In the genomic region with DNA sequence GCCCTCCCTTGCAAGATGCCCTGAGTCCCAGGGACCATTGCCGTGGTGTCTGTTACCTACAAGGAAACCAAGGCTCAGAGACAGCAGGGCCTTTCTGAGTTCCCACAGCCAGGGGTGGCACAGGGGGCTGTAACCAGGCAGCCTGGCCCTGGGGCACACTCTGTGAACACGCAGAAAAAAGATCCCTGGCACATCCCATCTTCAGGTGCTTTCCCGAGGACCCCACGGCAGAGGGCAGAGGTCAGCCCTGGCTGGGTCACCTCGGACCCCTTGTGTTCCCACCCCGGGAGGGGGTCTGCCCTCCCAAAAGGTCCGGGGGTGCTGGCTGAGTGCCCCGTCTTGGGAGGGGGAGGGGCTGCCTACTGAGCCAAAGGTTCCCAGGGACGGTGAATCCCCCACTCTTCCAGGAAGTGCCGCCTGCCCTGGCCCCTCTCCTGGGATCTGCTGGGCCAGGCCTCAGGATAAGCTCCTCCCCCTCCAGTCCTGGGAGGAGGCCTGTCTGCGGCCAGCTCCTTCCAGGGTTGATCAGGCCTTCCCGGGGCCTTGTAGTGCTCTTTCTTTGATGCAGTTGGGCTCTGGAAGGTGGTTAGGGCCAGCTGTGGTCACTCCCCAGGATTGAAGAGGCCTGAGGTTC, we compare ENCODE assay signal across 9 cellular contexts. TPM values are rescaled to one million over a fixed set of nuclear protein-coding genes. Genes with fewer than 3 reads are reported as not detected.
DNase-seq lines count a peak whose midpoint lies in the region; ATAC-seq and TF ChIP-seq lines count a peak whose summit lies in the region.
"Had no signal": no experiment of that assay in that cellular context is flagged by ENCODE, and none has a peak within 500 bp of the region (broad histone marks: within the 10 kb centered on the region; RNA-seq: fewer than 3 reads in every experiment).

No MANE protein-coding gene starts in this region.

- ATAC-seq in stimulated activated memory B cell treated with anti-CD40 and anti-IgM and Interleukin-4, amounts not matched to agents 10 μg/mL and 1 μg/mL and 100 μg/mL, for 72 hours, result no peak
- ATAC-seq in HG02678 (IDR thresholded peaks at IDR 0.05; ENCODE audit: unreplicated experiment), result no peak

- no peaks in the 10 kb centered on the region for H3K36me3 Mint-ChIP-seq in stimulated activated memory B cell treated with anti-CD40 and anti-IgM and Interleukin-4, amounts not matched to agents 10 μg/mL and 1 μg/mL and 100 μg/mL, for 72 hours

- intact Hi-C loops in lower leg skin (cut with DNase I; ENCODE audit: low total_unique reads), result no loop called here

- H3K27me3 Mint-ChIP-seq in stimulated activated memory B cell treated with anti-CD40 and anti-IgM and Interleukin-4, amounts not matched to agents 10 μg/mL and 1 μg/mL and 100 μg/mL, for 72 hours, result peaks cover 20% of the 10 kb centered on the region

- no peaks in the 10 kb centered on the region for H3K9me3 Mint-ChIP-seq in stimulated activated memory B cell treated with anti-CD40 and anti-IgM and Interleukin-4, amounts not matched to agents 10 μg/mL and 1 μg/mL and 100 μg/mL, for 72 hours

- WGBS in lower leg skin, 2 donors, result 16 to 20% methylated on average over 10 of the region's 12 CpGs

- H3K4me1 Mint-ChIP-seq in stimulated activated memory B cell treated with anti-CD40 and anti-IgM and Interleukin-4, amounts not matched to agents 10 μg/mL and 1 μg/mL and 100 μg/mL, for 72 hours, result peaks cover 30% of the 10 kb centered on the region

- H3K4me3 ChIP-seq in cardiac fibroblast (replicated peaks in 1 of 2; ENCODE audit: low read depth in 2 of 2, low read length in 2 of 2), result no peak overlapping the region
- no peak overlapping the region for H3K4me3 ChIP-seq in skin epidermis
- no peak overlapping the region for H3K4me3 ChIP-seq in lower leg skin (ENCODE audit: low read depth, poor library complexity, severe bottlenecking)

- H3K4me3 Mint-ChIP-seq in stimulated activated memory B cell treated with anti-CD40 and anti-IgM and Interleukin-4, amounts not matched to agents 10 μg/mL and 1 μg/mL and 100 μg/mL, for 72 hours, result no peak overlapping the region

- no peak for TF ChIP-seq POLR2A in lower leg skin (IDR thresholded peaks at IDR 0.05)

- DNase-seq in GM03348 (ENCODE audit: low spot score), result peak; percentile 88
- DNase-seq in cardiac fibroblast (ENCODE audit: low read depth in 2 of 2), result peak; percentile 54 to 78
- peak; percentile 89 for DNase-seq in iPS-NIHi7 (ENCODE audit: extremely low spot score)
- no peak for DNase-seq in NCI-H774 (lab: John Stamatoyannopoulos, UW)
- no peak for DNase-seq in lower leg skin (ENCODE audit: low spot score in 2 of 2)
- DNase-seq: NCI-H526 had no signal

- no peak overlapping the region for H3K27ac Mint-ChIP-seq in stimulated activated memory B cell treated with anti-CD40 and anti-IgM and Interleukin-4, amounts not matched to agents 10 μg/mL and 1 μg/mL and 100 μg/mL, for 72 hours

- H3K27ac ChIP-seq in skin epidermis, result peak overlapping the region in 14 of 21 experiments; percentile 9 to 84 (median 70)

- TF ChIP-seq CTCF in cardiac fibroblast (IDR thresholded peaks at IDR 0.05; ENCODE audit: low read depth, low read length) (no peak), lower leg skin (IDR thresholded peaks at IDR 0.05) (no peak)

RNA-seq across cellular contexts. Expression of gene GLIS2, which starts 8.1 kb away (rescaled TPM):
- total RNA-seq in lower leg skin, result 1 to 10 TPM; 1.3 to 2.6 (median 2.2) TPM

RNA-seq across cellular contexts. Expression of gene PAM16, which starts 27.2 kb away (rescaled TPM):
- 10 to 100 TPM; 26.2 to 64.5 (median 40.9) TPM for total RNA-seq in lower leg skin

RNA-seq across cellular contexts. Expression of gene VASN, which starts 47.7 kb away (rescaled TPM):
- total RNA-seq in lower leg skin, result 10 to 100 TPM; 35.6 to 52.8 (median 46.7) TPM

RNA-seq across cellular contexts. Expression of gene TFAP4, which starts 51.1 kb away (rescaled TPM):
- total RNA-seq in lower leg skin, result 10 to 100 TPM in 3 of 4 donors, 1 to 10 TPM in 1; 10.0 to 14.2 (median 12.3) TPM

Comparison
In these comparisons a context has a peak if more than half of its experiments do, and no peak if none do; other contexts are left out.
1. DNase-seq: peak in GM03348 (single experiment), cardiac fibroblast (2 of 2) and iPS-NIHi7 (single experiment); none in NCI-H774 (single experiment) and lower leg skin (0 of 2).